Comparison of ENCODE assay signal across 1 cellular context in the genomic region with DNA sequence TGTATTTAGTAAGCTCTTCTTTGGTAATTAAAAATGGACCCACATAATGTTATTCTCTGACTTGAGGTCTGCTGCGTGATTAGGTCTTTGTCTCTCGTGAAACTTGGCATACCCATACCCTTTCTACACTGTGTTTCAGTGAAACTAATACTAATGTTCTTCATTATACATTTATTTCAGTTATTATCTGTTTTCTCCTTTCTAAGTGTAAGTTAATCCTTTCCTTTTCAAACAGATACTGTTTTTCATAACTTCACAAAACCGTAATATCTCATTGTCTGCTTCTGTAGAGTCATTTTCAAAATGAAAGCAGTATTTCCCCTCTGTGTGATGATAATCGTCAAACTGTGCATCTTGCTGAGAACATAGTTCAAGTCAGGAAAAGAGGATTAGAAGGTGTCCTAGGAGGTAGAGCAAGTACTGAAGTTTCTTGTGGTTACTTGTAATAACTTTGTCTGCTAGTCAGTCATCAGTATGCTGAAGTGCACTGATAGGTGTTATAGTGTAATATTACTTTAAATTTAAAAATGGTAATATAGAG.
A peak's percentile ranks its signal among the peaks of the same experiment; 100 is the strongest.
TF ChIP-seq lines count a peak whose summit lies in the region.

No MANE protein-coding gene starts in this region.

TF ChIP-seq in GM12878, 131 proteins besides CTCF, POLR2A, EP300 and RAD21:
- TF ChIP-seq, protein P1, sequence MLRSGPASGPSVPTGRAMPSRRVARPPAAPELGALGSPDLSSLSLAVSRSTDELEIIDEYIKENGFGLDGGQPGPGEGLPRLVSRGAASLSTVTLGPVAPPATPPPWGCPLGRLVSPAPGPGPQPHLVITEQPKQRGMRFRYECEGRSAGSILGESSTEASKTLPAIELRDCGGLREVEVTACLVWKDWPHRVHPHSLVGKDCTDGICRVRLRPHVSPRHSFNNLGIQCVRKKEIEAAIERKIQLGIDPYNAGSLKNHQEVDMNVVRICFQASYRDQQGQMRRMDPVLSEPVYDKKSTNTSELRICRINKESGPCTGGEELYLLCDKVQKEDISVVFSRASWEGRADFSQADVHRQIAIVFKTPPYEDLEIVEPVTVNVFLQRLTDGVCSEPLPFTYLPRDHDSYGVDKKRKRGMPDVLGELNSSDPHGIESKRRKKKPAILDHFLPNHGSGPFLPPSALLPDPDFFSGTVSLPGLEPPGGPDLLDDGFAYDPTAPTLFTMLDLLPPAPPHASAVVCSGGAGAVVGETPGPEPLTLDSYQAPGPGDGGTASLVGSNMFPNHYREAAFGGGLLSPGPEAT (IDR thresholded peaks at IDR 0.05; ENCODE audit: low read depth), result peak; percentile 39; the same call in 1 of the 2 replicates
- TF ChIP-seq HDGF (IDR thresholded peaks at IDR 0.05) (no peak), BACH1 (IDR thresholded peaks at IDR 0.05; ENCODE audit: borderline replicate concordance) (no peak), POLR2AphosphoS5 (IDR thresholded peaks at IDR 0.05; ENCODE audit: low read length) (no peak), MTA2 (IDR thresholded peaks at IDR 0.05; ENCODE audit: low read depth) (peak; percentile 51), TCF12 (IDR thresholded peaks at IDR 0.05; ENCODE audit: low read depth, low read length) (no peak), RFX5 (IDR thresholded peaks at IDR 0.05; ENCODE audit: low read depth, low read length) (no peak), CBX5 (IDR thresholded peaks at IDR 0.05; ENCODE audit: low read depth) (no peak), NBN (IDR thresholded peaks at IDR 0.05) (no peak), WRNIP1 (IDR thresholded peaks at IDR 0.05; ENCODE audit: borderline replicate concordance, low read depth, low read length) (no peak), IKZF2 (IDR thresholded peaks at IDR 0.05) (peak; percentile 43 to 53; a peak in 3 of 4 replicates)
- TF ChIP-seq, protein P2, sequence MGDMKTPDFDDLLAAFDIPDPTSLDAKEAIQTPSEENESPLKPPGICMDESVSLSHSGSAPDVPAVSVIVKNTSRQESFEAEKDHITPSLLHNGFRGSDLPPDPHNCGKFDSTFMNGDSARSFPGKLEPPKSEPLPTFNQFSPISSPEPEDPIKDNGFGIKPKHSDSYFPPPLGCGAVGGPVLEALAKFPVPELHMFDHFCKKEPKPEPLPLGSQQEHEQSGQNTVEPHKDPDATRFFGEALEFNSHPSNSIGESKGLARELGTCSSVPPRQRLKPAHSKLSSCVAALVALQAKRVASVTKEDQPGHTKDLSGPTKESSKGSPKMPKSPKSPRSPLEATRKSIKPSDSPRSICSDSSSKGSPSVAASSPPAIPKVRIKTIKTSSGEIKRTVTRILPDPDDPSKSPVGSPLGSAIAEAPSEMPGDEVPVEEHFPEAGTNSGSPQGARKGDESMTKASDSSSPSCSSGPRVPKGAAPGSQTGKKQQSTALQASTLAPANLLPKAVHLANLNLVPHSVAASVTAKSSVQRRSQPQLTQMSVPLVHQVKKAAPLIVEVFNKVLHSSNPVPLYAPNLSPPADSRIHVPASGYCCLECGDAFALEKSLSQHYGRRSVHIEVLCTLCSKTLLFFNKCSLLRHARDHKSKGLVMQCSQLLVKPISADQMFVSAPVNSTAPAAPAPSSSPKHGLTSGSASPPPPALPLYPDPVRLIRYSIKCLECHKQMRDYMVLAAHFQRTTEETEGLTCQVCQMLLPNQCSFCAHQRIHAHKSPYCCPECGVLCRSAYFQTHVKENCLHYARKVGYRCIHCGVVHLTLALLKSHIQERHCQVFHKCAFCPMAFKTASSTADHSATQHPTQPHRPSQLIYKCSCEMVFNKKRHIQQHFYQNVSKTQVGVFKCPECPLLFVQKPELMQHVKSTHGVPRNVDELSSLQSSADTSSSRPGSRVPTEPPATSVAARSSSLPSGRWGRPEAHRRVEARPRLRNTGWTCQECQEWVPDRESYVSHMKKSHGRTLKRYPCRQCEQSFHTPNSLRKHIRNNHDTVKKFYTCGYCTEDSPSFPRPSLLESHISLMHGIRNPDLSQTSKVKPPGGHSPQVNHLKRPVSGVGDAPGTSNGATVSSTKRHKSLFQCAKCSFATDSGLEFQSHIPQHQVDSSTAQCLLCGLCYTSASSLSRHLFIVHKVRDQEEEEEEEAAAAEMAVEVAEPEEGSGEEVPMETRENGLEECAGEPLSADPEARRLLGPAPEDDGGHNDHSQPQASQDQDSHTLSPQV (IDR thresholded peaks at IDR 0.05), result no peak
- TF ChIP-seq, protein P3, sequence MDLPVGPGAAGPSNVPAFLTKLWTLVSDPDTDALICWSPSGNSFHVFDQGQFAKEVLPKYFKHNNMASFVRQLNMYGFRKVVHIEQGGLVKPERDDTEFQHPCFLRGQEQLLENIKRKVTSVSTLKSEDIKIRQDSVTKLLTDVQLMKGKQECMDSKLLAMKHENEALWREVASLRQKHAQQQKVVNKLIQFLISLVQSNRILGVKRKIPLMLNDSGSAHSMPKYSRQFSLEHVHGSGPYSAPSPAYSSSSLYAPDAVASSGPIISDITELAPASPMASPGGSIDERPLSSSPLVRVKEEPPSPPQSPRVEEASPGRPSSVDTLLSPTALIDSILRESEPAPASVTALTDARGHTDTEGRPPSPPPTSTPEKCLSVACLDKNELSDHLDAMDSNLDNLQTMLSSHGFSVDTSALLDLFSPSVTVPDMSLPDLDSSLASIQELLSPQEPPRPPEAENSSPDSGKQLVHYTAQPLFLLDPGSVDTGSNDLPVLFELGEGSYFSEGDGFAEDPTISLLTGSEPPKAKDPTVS (IDR thresholded peaks at IDR 0.05; ENCODE audit: low read depth, low read length), result no peak
